Comparison of ENCODE assay signal across 26 cellular contexts in genomic region chr5:135009736-135010501, GRCh38. TPM values are rescaled to one million over a fixed set of nuclear protein-coding genes. Genes with fewer than 3 reads are reported as not detected.
DNase-seq lines count a peak whose midpoint lies in the region; TF ChIP-seq lines count a peak whose summit lies in the region.
"Had no signal": no experiment of that assay in that cellular context is flagged by ENCODE, and none has a peak within 500 bp of the region (broad histone marks: within the 10 kb centered on the region; RNA-seq: fewer than 3 reads in every experiment).

No MANE protein-coding gene starts in this region.

- no peak overlapping the region for H2AFZ ChIP-seq in mammary epithelial cell (ENCODE audit: low read depth, low read length)
- H2AFZ ChIP-seq: PC-9 had no signal

- H3K4me3 ChIP-seq in breast epithelium (no peak overlapping the region), mammary epithelial cell (replicated peaks in 1 of 3; ENCODE audit: insufficient read depth in 1 of 3, low read depth in 2 of 3, low read length in 3 of 3) (no peak overlapping the region), lower leg skin (ENCODE audit: low read depth, poor library complexity, severe bottlenecking) (no peak overlapping the region)
- H3K4me3 ChIP-seq: PC-9 had no signal

- in situ Hi-C loops in mammary epithelial cell (cut with MboI; ENCODE audit: low sequenced_read_pairs in 2 of 2): no loop called here

- 71% methylated on average over 11 of the region's 11 CpGs for WGBS in mammary epithelial cell (ENCODE audit: low coverage, missing lambda C conversion rate)
- WGBS in lower leg skin, 2 donors: 87 to 94% methylated on average over 11 of the region's 11 CpGs

- no peaks in the 10 kb centered on the region for H3K9me3 ChIP-seq in breast epithelium
- no peaks in the 10 kb centered on the region for H3K9me3 ChIP-seq in mammary epithelial cell (replicated peaks; ENCODE audit: insufficient read depth, low read length)
- H3K9me3 ChIP-seq: neutrophil had no signal

- H3K27me3 ChIP-seq in breast epithelium (no peaks in the 10 kb centered on the region), mammary epithelial cell (ENCODE audit: insufficient read depth, low read length) (no peaks in the 10 kb centered on the region)
- H3K27me3 ChIP-seq: brain microvascular endothelial cell, neutrophil had no signal

- H3K36me3 ChIP-seq in breast epithelium (no peaks in the 10 kb centered on the region), mammary epithelial cell (ENCODE audit: insufficient read depth, low read length) (no peaks in the 10 kb centered on the region)
- H3K36me3 ChIP-seq: brain microvascular endothelial cell, neutrophil had no signal

- no peak overlapping the region for H3K4me2 ChIP-seq in mammary epithelial cell (ENCODE audit: insufficient read depth, low read depth, low read length)
- H3K4me2 ChIP-seq: KMS-11, PC-9 had no signal

- BruUV-seq in mammary epithelial cell (replicated peaks; lab: Mats Ljungman, UMichigan): no TSS peak

- POLR2A ChIA-PET in RWPE1 (lab: Yijun Ruan, JAX; ENCODE audit: low non-redundant PET): no interaction called here

- DNase-seq in breast epithelium (ENCODE audit: low spot score in 2 of 2): peak; percentile 51 to 59
- DNase-seq in mammary epithelial cell: no peak
- DNase-seq in RWPE1 (ENCODE audit: low spot score): no peak
- peak; percentile 10 to 82 for DNase-seq in lower leg skin (ENCODE audit: low spot score in 2 of 2)
- DNase-seq in MV-4-11 (lab: John Stamatoyannopoulos, UW): no peak
- DNase-seq in dedifferentiated amniotic fluid mesenchymal stem cell (ENCODE audit: extremely low spot score): no peak
- no peak for DNase-seq in NCI-H2029 treated with DMSO at 0.1 percent for 48 hours (lab: John Stamatoyannopoulos, UW)
- no peak for DNase-seq in hippocampal formation (lab: John Stamatoyannopoulos, UW)
- DNase-seq: activated CD4-positive, alpha-beta T cell treated with anti-CD3 and anti-CD28 coated beads, Interleukin-2, amount 10 ng/mL, durations not matched to agents 24 days and 14 days; activated naive CD4-positive, alpha-beta T cell treated with Interleukin-2 at 50 U/mL for 16 hours; activated T-cell treated with anti-CD3 and anti-CD28 coated beads, Interleukin-2, amount 50 U/mL, for 48 hours; amniotic stem cell; brain microvascular endothelial cell; effector memory CD4-positive, alpha-beta T cell; GDM1; NCI-H1436; NK-92 treated with Interleukin-12 subunit alpha and Interleukin-12 subunit beta, amount 100 ng/mL, for 24 hours; PC-9; stimulated activated naive CD4-positive, alpha-beta T cell treated with Interleukin-2 at 50 U/mL for 16 hours had no signal

- H3K4me1 ChIP-seq in breast epithelium (peaks cover 0 to 8% of the 10 kb centered on the region in 2 donors), mammary epithelial cell (ENCODE audit: insufficient read depth, low read length) (no peaks in the 10 kb centered on the region)

- TF ChIP-seq CTCF in breast epithelium (IDR thresholded peaks at IDR 0.05) (no peak), mammary epithelial cell (conservative IDR thresholded peaks at IDR 0.05 in 1 of 2, IDR thresholded peaks at IDR 0.05 in 1 of 2; ENCODE audit: extremely low read depth in 1 of 2, insufficient read depth in 1 of 2, low read depth in 1 of 2, low read length in 2 of 2) (no peak), RWPE1 (conservative IDR thresholded peaks at IDR 0.05; ENCODE audit: low read depth) (no peak), lower leg skin (IDR thresholded peaks at IDR 0.05) (no peak)

- TF ChIP-seq POLR2A in breast epithelium (IDR thresholded peaks at IDR 0.05): no peak
- TF ChIP-seq POLR2A in lower leg skin (IDR thresholded peaks at IDR 0.05): no peak

- H3K9ac ChIP-seq in mammary epithelial cell (ENCODE audit: insufficient read depth, low read length): no peak overlapping the region
- H3K9ac ChIP-seq: KMS-11 had no signal

- no peaks in the 10 kb centered on the region for H4K20me1 ChIP-seq in mammary epithelial cell (ENCODE audit: insufficient read depth, low read length)

- H3K27ac ChIP-seq in breast epithelium: no peak overlapping the region
- H3K27ac ChIP-seq in mammary epithelial cell (ENCODE audit: insufficient read depth, low read depth, low read length): no peak overlapping the region
- 0 out of 2 replicates have a peak overlapping the region, but pooled peaks have one; percentile 4 for H3K27ac ChIP-seq in RWPE1
- H3K27ac ChIP-seq: brain microvascular endothelial cell, KMS-11, neutrophil, PC-9 had no signal

- no peaks in the 10 kb centered on the region for H3K79me2 ChIP-seq in mammary epithelial cell (ENCODE audit: insufficient read depth, low read length)

- CTCF ChIA-PET in mammary epithelial cell (lab: Charles Lee; ENCODE audit: low non-redundant PET) (interaction anchor here (0.6 kb wide), 1 partner anchor 595 kb away, joined by 4 read pairs; no protein-coding TSS in a partner anchor), RWPE1 (lab: Yijun Ruan, JAX) (interaction anchor here (1.1 to 1.6 kb wide), 2 partner anchors 61 to 169 kb away, joined by 3 to 6 read pairs; no protein-coding TSS in a partner anchor)

- dilution Hi-C loops in mammary epithelial cell (cut with HindIII; ENCODE audit: low sequenced_read_pairs): no loop called here

- intact Hi-C loops in breast epithelium (cut with DNase I; ENCODE audit: low total_unique reads) (loop anchor here (5.0 kb wide), 1 partner anchor 657 kb away; no protein-coding TSS in a partner anchor), mammary epithelial cell (cut with micrococcal nuclease) (loop anchor here (2.0 kb wide), 1 partner anchor 37 kb away; no protein-coding TSS in a partner anchor), lower leg skin (cut with DNase I; ENCODE audit: low total_unique reads) (no loop called here)

RNA-seq across cellular contexts. Expression of gene PITX1, which starts 24.1 kb away (rescaled TPM):
- total RNA-seq in breast epithelium: 1 to 10 TPM in 1 of 3 donors, under 1 TPM in 2; 0.15 to 2.1 (median 0.33) TPM
- total RNA-seq in mammary epithelial cell: 10 to 100 TPM in 1 of 2 donors, 1 to 10 TPM in 1; 2.7 to 21.3 TPM
- polyA plus RNA-seq in mammary epithelial cell: 9.2 TPM
- 0.57 TPM for polyA minus RNA-seq in mammary epithelial cell
- 1 to 10 TPM in 2 of 4 donors, under 1 TPM in 2; 0.15 to 3.9 (median 1.6) TPM for total RNA-seq in lower leg skin
- total RNA-seq: B cell; CD8-positive, alpha-beta T cell had no signal

RNA-seq across cellular contexts. Expression of gene CATSPER3, which starts 42.2 kb away (rescaled TPM):
- total RNA-seq in breast epithelium: under 1 TPM in 2 of 3 donors, not detected in 1; 0.32 to 0.44 TPM
- not detected for total RNA-seq in mammary epithelial cell
- 0.09 TPM for polyA plus RNA-seq in mammary epithelial cell
- not detected for polyA minus RNA-seq in mammary epithelial cell
- total RNA-seq in lower leg skin: under 1 TPM in 2 of 4 donors, not detected in 2; 0.23 to 0.59 TPM
- total RNA-seq: HT-29, pulmonary artery endothelial cell, temporal lobe had no signal

Comparison
In these comparisons a context has a peak if more than half of its experiments do, and no peak if none do; other contexts are left out.
1. DNase-seq: peak in breast epithelium (2 of 2) and lower leg skin (2 of 2); none in mammary epithelial cell (single experiment), RWPE1 (single experiment), MV-4-11 (single experiment), dedifferentiated amniotic fluid mesenchymal stem cell (single experiment), NCI-H2029 treated with DMSO at 0.1 percent for 48 hours (single experiment) and hippocampal formation (0 of 2).